ENCODE assay signal across 10 cellular contexts in genomic region chr17:15782809-15783208, GRCh38. TPM values are rescaled to one million over a fixed set of nuclear protein-coding genes. Genes with fewer than 3 reads are reported as not detected.
A peak's percentile ranks its signal among the peaks of the same experiment; 100 is the strongest.
DNase-seq lines count a peak whose midpoint lies in the region; ATAC-seq and TF ChIP-seq lines count a peak whose summit lies in the region.
"Had no signal": no experiment of that assay in that cellular context is flagged by ENCODE, and none has a peak within 500 bp of the region (broad histone marks: within the 10 kb centered on the region; RNA-seq: fewer than 3 reads in every experiment).

No MANE protein-coding gene starts in this region.

- peak overlapping the region; percentile 37 for H3K4me3 ChIP-seq in AG09309 (ENCODE audit: control insufficient read depth, low read depth, low read length)
- H3K4me3 ChIP-seq in foreskin fibroblast (ENCODE audit: low read depth in 1 of 2, low read length in 2 of 2): peak overlapping the region; percentile 38 to 46
- no peak overlapping the region for H3K4me3 ChIP-seq in BE2C (ENCODE audit: low read depth, low read length)

- no peak for ATAC-seq in HG03039 (IDR thresholded peaks at IDR 0.05; ENCODE audit: unreplicated experiment)

- no peaks in the 10 kb centered on the region for H3K36me3 ChIP-seq in BE2C

- no peaks in the 10 kb centered on the region for H3K27me3 ChIP-seq in BE2C

- H3K9me3 ChIP-seq in BE2C: no peaks in the 10 kb centered on the region

- no peak for TF ChIP-seq CTCF in AG09309 (IDR thresholded peaks at IDR 0.05; ENCODE audit: control insufficient read depth, insufficient read depth, low read depth, low read length, missing control alignments)
- no peak for TF ChIP-seq CTCF in foreskin fibroblast (IDR thresholded peaks at IDR 0.05; ENCODE audit: low read depth, low read length)
- TF ChIP-seq CTCF in BE2C (IDR thresholded peaks at IDR 0.05; ENCODE audit: low read depth, low read length): no peak

- no peak for DNase-seq in AG09309 (ENCODE audit: low read depth)
- DNase-seq in activated T-cell treated with anti-CD3 and anti-CD28 coated beads for 4 hours: peak; percentile 14
- peak; percentile 26 to 74 for DNase-seq in foreskin fibroblast
- peak; percentile 1 for DNase-seq in pons (ENCODE audit: low spot score)
- DNase-seq in COLO829 (ENCODE audit: low spot score): no peak
- no peak for DNase-seq in SIG-M5 (lab: John Stamatoyannopoulos, UW)
- DNase-seq in BE2C: no peak
- DNase-seq: activated T-cell treated with anti-CD3 and anti-CD28 coated beads, Interleukin-2, amount 50 U/mL, for 4 hours; naive B cell had no signal

- no peaks in the 10 kb centered on the region for H3K4me1 ChIP-seq in BE2C

RNA-seq across cellular contexts. Expression of gene TBC1D26, which starts 50.7 kb away (rescaled TPM):
- polyA plus RNA-seq in BE2C (2012; ENCODE audit: insufficient read depth, insufficient read length, low read depth): not detected

Comparison
In these comparisons a context has a peak if more than half of its experiments do, and no peak if none do; other contexts are left out.
1. DNase-seq: peak in activated T-cell treated with anti-CD3 and anti-CD28 coated beads for 4 hours (single experiment), foreskin fibroblast (2 of 2) and pons (single experiment); none in AG09309 (single experiment), COLO829 (single experiment), SIG-M5 (single experiment) and BE2C (single experiment).